8 cellular contexts compared by ENCODE assay signal in genomic region chr3:196968233-196969000, GRCh38. TPM values are rescaled to one million over a fixed set of nuclear protein-coding genes. Genes with fewer than 3 reads are reported as not detected.
DNase-seq lines count a peak whose midpoint lies in the region; ATAC-seq and TF ChIP-seq lines count a peak whose summit lies in the region.

Gene PIGZ (minus strand): TSS chr3:196968833. CDS start chr3:196952031, 16,802 bp downstream.

- CTCF ChIA-PET in PC-9 (lab: Charles Lee): interaction anchor here (0.7 kb wide), 1 partner anchor 364 kb away, joined by 4 read pairs; no protein-coding TSS in a partner anchor

- H3K79me2 ChIP-seq in PC-9 (ENCODE audit: low read depth): no peaks in the 10 kb centered on the region

- peak within 1 kb of the TSS; percentile 99 for H2AFZ ChIP-seq in PC-9

- peak in 1 of 2 experiments; percentile 62 for DNase-seq in PC-9
- DNase-seq in amniotic stem cell (lab: John Stamatoyannopoulos, UW): no peak

- no peaks in the 10 kb centered on the region for H3K9me2 ChIP-seq in PC-9 (ENCODE audit: insufficient read depth)

- H3K4me3 ChIP-seq in BLaER1: peak within 1 kb of the TSS; percentile 92
- H3K4me3 ChIP-seq in PC-9: peak within 1 kb of the TSS; percentile 73
- H3K4me3 ChIP-seq in iPS-15b (ENCODE audit: low read depth, low read length): peak within 1 kb of the TSS; percentile 53
- peak within 1 kb of the TSS; percentile 74 to 82 (median 80) for H3K4me3 ChIP-seq in skeletal muscle tissue (ENCODE audit: low read length in 3 of 3)

- no peaks in the 10 kb centered on the region for H4K20me1 ChIP-seq in BLaER1
- H4K20me1 ChIP-seq in PC-9 (ENCODE audit: insufficient read depth): no peaks in the 10 kb centered on the region

- in situ Hi-C loops in GM18951 (cut with MboI; ENCODE audit: low sequenced_read_pairs, unreplicated experiment): loop anchor here (25.0 kb wide), 1 partner anchor 356 kb away; no protein-coding TSS in a partner anchor

- POLR2A ChIA-PET in PC-9 (lab: Charles Lee; ENCODE audit: unreplicated experiment): no interaction called here

- H3F3A ChIP-seq in PC-9 (ENCODE audit: insufficient read depth, low read depth): 0 out of 2 replicates have a peak, but pooled peaks cover 5% of the 10 kb centered on the region

- H3K4me2 ChIP-seq in BLaER1: peak within 1 kb of the TSS; percentile 93
- peak within 1 kb of the TSS; percentile 91 for H3K4me2 ChIP-seq in PC-9

- H3K9me3 ChIP-seq in BLaER1: peaks cover 8% of the 10 kb centered on the region; the same call in 1 of the 2 replicates
- no peaks in the 10 kb centered on the region for H3K9me3 ChIP-seq in PC-9 (ENCODE audit: insufficient read depth, low read depth)
- peaks cover 4% of the 10 kb centered on the region for H3K9me3 ChIP-seq in iPS-15b (ENCODE audit: control insufficient read depth, insufficient read depth, low read length)
- H3K9me3 ChIP-seq in skeletal muscle tissue (ENCODE audit: control insufficient read depth in 3 of 3, low read length in 3 of 3): no peaks in the 10 kb centered on the region

- no TSS peak for BruUV-seq in PC-9 (replicated peaks; lab: Mats Ljungman, UMichigan)

- H3K36me3 ChIP-seq in BLaER1 (peaks cover 20% of the 10 kb centered on the region; the same call in 1 of the 2 replicates), PC-9 (ENCODE audit: low read depth) (no peaks in the 10 kb centered on the region), iPS-15b (ENCODE audit: control insufficient read depth, insufficient read depth, low read length) (no peaks in the 10 kb centered on the region), skeletal muscle tissue (ENCODE audit: control insufficient read depth in 3 of 3, insufficient read depth in 3 of 3, low read length in 3 of 3) (peaks cover 0 to 16% (median 2%) of the 10 kb centered on the region in 3 donors)

- peak; percentile 56 for ATAC-seq in HG03095 (IDR thresholded peaks at IDR 0.05; ENCODE audit: unreplicated experiment)

- intact Hi-C loops in PC-9 (cut with micrococcal nuclease; ENCODE audit: unreplicated experiment): no loop called here

- H3K27ac ChIP-seq in BLaER1 (peak within 1 kb of the TSS; percentile 92), PC-9 (no peak within 1 kb of the TSS), angular gyrus (ENCODE audit: low read depth, low read length) (peak within 1 kb of the TSS; percentile 69), skeletal muscle tissue (ENCODE audit: low read depth, low read length) (no peak within 1 kb of the TSS)

- peak within 1 kb of the TSS; percentile 88 for H3K9ac ChIP-seq in BLaER1
- no peak within 1 kb of the TSS for H3K9ac ChIP-seq in iPS-15b (ENCODE audit: low read depth, low read length)
- H3K9ac ChIP-seq in skeletal muscle tissue (ENCODE audit: low read depth in 1 of 3, low read length in 3 of 3): peak within 1 kb of the TSS; percentile 77 to 86 (median 77)

- H3K4me1 ChIP-seq in BLaER1 (peaks cover 28% of the 10 kb centered on the region), PC-9 (replicated peaks; ENCODE audit: insufficient read depth) (no peaks in the 10 kb centered on the region), iPS-15b (ENCODE audit: control insufficient read depth, insufficient read depth, low read length) (no peaks in the 10 kb centered on the region), skeletal muscle tissue (ENCODE audit: control insufficient read depth in 3 of 3, insufficient read depth in 3 of 3, low read length in 3 of 3) (peaks cover 7 to 11% (median 9%) of the 10 kb centered on the region in 3 donors)

- peaks cover 25% of the 10 kb centered on the region for H3K27me3 ChIP-seq in BLaER1
- H3K27me3 ChIP-seq in PC-9 (ENCODE audit: insufficient read depth, low read depth): peaks cover 22% of the 10 kb centered on the region
- peaks cover 64% of the 10 kb centered on the region for H3K27me3 ChIP-seq in iPS-15b (ENCODE audit: control insufficient read depth, insufficient read depth, low read length)
- no peaks in the 10 kb centered on the region for H3K27me3 ChIP-seq in skeletal muscle tissue (ENCODE audit: control insufficient read depth in 3 of 3, insufficient read depth in 3 of 3, low read length in 3 of 3)

- no peak for TF ChIP-seq CTCF in PC-9 (conservative IDR thresholded peaks at IDR 0.05)

- peak; percentile 61 for TF ChIP-seq POLR2A in GM18951 (IDR thresholded peaks at IDR 0.05; ENCODE audit: extremely low read depth, insufficient read depth, insufficient read length)

RNA-seq across cellular contexts. Expression of gene PIGZ, which starts in this region (rescaled TPM):
- total RNA-seq in PC-9 (2021) (2.1 and 5.6 TPM in 2 replicates), skeletal muscle tissue (1.0 TPM)

Comparison
In these comparisons a context has a peak if more than half of its experiments do, and no peak if none do; other contexts are left out.
1. H3K27ac ChIP-seq: peak in BLaER1 (single experiment) and angular gyrus (single experiment); none in PC-9 (single experiment) and skeletal muscle tissue (single experiment).
2. Peak in every context shown above with its lines, with median percentiles within 50 percentile points of each other: H3K4me3 ChIP-seq.